In genomic region chr2:214104967-214105366, GRCh38 we compare ENCODE assay signal across 20 cellular contexts.
DNase-seq lines count a peak whose midpoint lies in the region; ATAC-seq and TF ChIP-seq lines count a peak whose summit lies in the region.
"Had no signal": no experiment of that assay in that cellular context is flagged by ENCODE, and none has a peak within 500 bp of the region (broad histone marks: within the 10 kb centered on the region; RNA-seq: fewer than 3 reads in every experiment).

No MANE protein-coding gene starts in this region.

- no peak overlapping the region for H2AK5ac ChIP-seq in mesenchymal stem cell (ENCODE audit: low read length, severe bottlenecking)

- H2BK15ac ChIP-seq in mesenchymal stem cell (ENCODE audit: low read depth, poor library complexity, severe bottlenecking) = peak overlapping the region; percentile 67

- no peak overlapping the region for H2BK5ac ChIP-seq in mesenchymal stem cell (ENCODE audit: low read depth, low read length, poor library complexity, severe bottlenecking)

- H3K9me2 ChIP-seq in hepatocyte (replicated peaks; ENCODE audit: insufficient read depth) = no peaks in the 10 kb centered on the region

- peak overlapping the region; percentile 43 for H2BK120ac ChIP-seq in mesenchymal stem cell (ENCODE audit: low read depth, low read length)

- H3K27ac ChIP-seq in DND-41 (ENCODE audit: low read length) = peak overlapping the region; percentile 97
- no peak overlapping the region for H3K27ac ChIP-seq in mesenchymal stem cell (ENCODE audit: low read length, poor library complexity, severe bottlenecking)
- no peak overlapping the region for H3K27ac ChIP-seq in hepatocyte
- H3K27ac ChIP-seq in ovary = no peak overlapping the region
- H3K27ac ChIP-seq: 22Rv1, A549, C4-2B, HL-60 had no signal

- peaks cover 59% of the 10 kb centered on the region for H3K4me1 ChIP-seq in DND-41 (ENCODE audit: insufficient read depth, low read length)
- no peaks in the 10 kb centered on the region for H3K4me1 ChIP-seq in mesenchymal stem cell (ENCODE audit: control insufficient read depth, insufficient read depth, low read depth, low read length)
- H3K4me1 ChIP-seq in hepatocyte (ENCODE audit: insufficient read depth) = no peaks in the 10 kb centered on the region
- no peaks in the 10 kb centered on the region for H3K4me1 ChIP-seq in ovary (ENCODE audit: insufficient read depth)
- H3K4me1 ChIP-seq: Caco-2 had no signal

- H3K4me3 ChIP-seq in DND-41 (ENCODE audit: low read depth in 1 of 2, low read length in 2 of 2) (peak overlapping the region in 1 of 2 experiments; percentile 24; a peak in 1 of 4 replicates), mesenchymal stem cell (ENCODE audit: insufficient read depth in 1 of 2, low read depth in 1 of 2, low read length in 2 of 2) (no peak overlapping the region), hepatocyte (no peak overlapping the region), ovary (no peak overlapping the region), MG63 (no peak overlapping the region)
- H3K4me3 ChIP-seq: A549, GM12878, GM23338 had no signal

- H3K18ac ChIP-seq in mesenchymal stem cell (ENCODE audit: low read depth in 1 of 2, low read length in 2 of 2) = no peak overlapping the region

- intact Hi-C loops in ovary (cut with DNase I) = no loop called here

- no peak for ATAC-seq in DND-41 (ENCODE audit: insufficient read depth, low read depth)

- H3K36me3 ChIP-seq in DND-41 (ENCODE audit: insufficient read depth, low read length) (no peaks in the 10 kb centered on the region), mesenchymal stem cell (ENCODE audit: control insufficient read depth in 1 of 2, insufficient read depth in 2 of 2, low read depth in 1 of 2, low read length in 2 of 2) (no peaks in the 10 kb centered on the region), hepatocyte (replicated peaks; ENCODE audit: insufficient read depth, low read depth) (no peaks in the 10 kb centered on the region), ovary (no peaks in the 10 kb centered on the region), MG63 (no peaks in the 10 kb centered on the region)

- H3K23ac ChIP-seq in mesenchymal stem cell (ENCODE audit: low read length in 2 of 2) = no peak overlapping the region

- TF ChIP-seq CTCF in DND-41 (IDR thresholded peaks at IDR 0.05; ENCODE audit: borderline replicate concordance, extremely low read depth, low read length, poor library complexity, severe bottlenecking) = no peak
- TF ChIP-seq CTCF in hepatocyte (IDR thresholded peaks at IDR 0.05; ENCODE audit: poor library complexity) = no peak
- no peak for TF ChIP-seq CTCF in ovary (IDR thresholded peaks at IDR 0.05)

- no peak overlapping the region for H3K4ac ChIP-seq in mesenchymal stem cell (ENCODE audit: low read depth in 1 of 2, low read length in 2 of 2)

- H4K91ac ChIP-seq in mesenchymal stem cell (ENCODE audit: low read length) = no peak overlapping the region

- TF ChIP-seq POLR2A in ovary (IDR thresholded peaks at IDR 0.05) = no peak

- no peak overlapping the region for H4K8ac ChIP-seq in mesenchymal stem cell (ENCODE audit: low read length)

- H4K20me1 ChIP-seq in DND-41 (ENCODE audit: insufficient read depth, low read length) (no peaks in the 10 kb centered on the region), hepatocyte (ENCODE audit: insufficient read depth, poor library complexity, severe bottlenecking) (no peaks in the 10 kb centered on the region)

- 96% methylated on average over 4 of the region's 5 CpGs for WGBS in mesenchymal stem cell
- WGBS in hepatocyte (ENCODE audit: low lambda C conversion rate, missing lambda C conversion rate) = 85% methylated on average over 5 of the region's 5 CpGs
- WGBS in ovary, 3 donors = 93 to 97% (median 95%) methylated on average over 5 of the region's 5 CpGs

- peak overlapping the region; percentile 63 for H3K9ac ChIP-seq in DND-41 (ENCODE audit: low read depth, low read length)
- H3K9ac ChIP-seq in mesenchymal stem cell (ENCODE audit: low read length) = no peak overlapping the region

- H3K4me2 ChIP-seq in DND-41 (ENCODE audit: insufficient read depth, low read length) (peak overlapping the region; percentile 62), mesenchymal stem cell (ENCODE audit: low read length, poor library complexity, severe bottlenecking) (no peak overlapping the region), hepatocyte (no peak overlapping the region)
- H3K4me2 ChIP-seq: A549, GM23338 had no signal

- H3K79me2 ChIP-seq in DND-41 (ENCODE audit: insufficient read depth, low read length) (no peaks in the 10 kb centered on the region), hepatocyte (no peaks in the 10 kb centered on the region)

- TF ChIP-seq EP300 in ovary (IDR thresholded peaks at IDR 0.05) = no peak

- DNase-seq in NCI-H146 (lab: John Stamatoyannopoulos, UW) (peak; percentile 60), NCI-H146 treated with DMSO at 0.1 percent for 48 hours (lab: John Stamatoyannopoulos, UW; ENCODE audit: unreplicated experiment) (no peak), DND-41 (no peak), NCI-H748 treated with DMSO at 0.1 percent for 48 hours (lab: John Stamatoyannopoulos, UW) (peak; percentile 45), mesenchymal stem cell (no peak), hepatocyte (ENCODE audit: low spot score) (no peak), ovary (no peak), MG63 (no peak)
- DNase-seq: AML-193; Caco-2; CD4-positive, alpha-beta T cell; DMS79 treated with DMSO at 0.1 percent for 48 hours; EL; HFFc6 had no signal

- H3K9me3 ChIP-seq in DND-41 (ENCODE audit: insufficient read depth, low read length, severe bottlenecking) = no peaks in the 10 kb centered on the region
- no peaks in the 10 kb centered on the region for H3K9me3 ChIP-seq in mesenchymal stem cell (ENCODE audit: control insufficient read depth, low read length)
- H3K9me3 ChIP-seq in hepatocyte (ENCODE audit: low read depth) = no peaks in the 10 kb centered on the region
- no peaks in the 10 kb centered on the region for H3K9me3 ChIP-seq in ovary
- H3K9me3 ChIP-seq in MG63 = 0 out of 2 replicates have a peak, but pooled peaks cover 3% of the 10 kb centered on the region
- H3K9me3 ChIP-seq: A549, Caco-2 had no signal

- no peaks in the 10 kb centered on the region for H3K27me3 ChIP-seq in DND-41 (ENCODE audit: insufficient read depth, low read length, poor library complexity)
- H3K27me3 ChIP-seq in mesenchymal stem cell (ENCODE audit: control insufficient read depth in 1 of 2, insufficient read depth in 1 of 2, low read length in 2 of 2) = no peaks in the 10 kb centered on the region
- no peaks in the 10 kb centered on the region for H3K27me3 ChIP-seq in hepatocyte
- H3K27me3 ChIP-seq in ovary = no peaks in the 10 kb centered on the region
- no peaks in the 10 kb centered on the region for H3K27me3 ChIP-seq in MG63

- H2AFZ ChIP-seq in DND-41 (ENCODE audit: low read depth, low read length) (peak overlapping the region; percentile 83), mesenchymal stem cell (ENCODE audit: low read depth, low read length) (no peak overlapping the region), hepatocyte (no peak overlapping the region)
- H2AFZ ChIP-seq: GM23338 had no signal

- H3K79me1 ChIP-seq in mesenchymal stem cell (replicated peaks; ENCODE audit: low read length, poor library complexity, severe bottlenecking) = no peaks in the 10 kb centered on the region

- no peak overlapping the region for H2BK12ac ChIP-seq in mesenchymal stem cell (ENCODE audit: low read length in 2 of 2)

- H3K14ac ChIP-seq in mesenchymal stem cell (ENCODE audit: low read length in 2 of 2) = no peak overlapping the region

Comparison
In these comparisons a context has a peak if more than half of its experiments do, and no peak if none do; other contexts are left out.
1. DNase-seq: peak in NCI-H146 (single experiment) and NCI-H748 treated with DMSO at 0.1 percent for 48 hours (single experiment); none in NCI-H146 treated with DMSO at 0.1 percent for 48 hours (single experiment), DND-41 (single experiment), mesenchymal stem cell (single experiment), hepatocyte (single experiment), ovary (0 of 5) and MG63 (single experiment).